Comparison of ENCODE assay signal across 33 cellular contexts in the genomic region with DNA sequence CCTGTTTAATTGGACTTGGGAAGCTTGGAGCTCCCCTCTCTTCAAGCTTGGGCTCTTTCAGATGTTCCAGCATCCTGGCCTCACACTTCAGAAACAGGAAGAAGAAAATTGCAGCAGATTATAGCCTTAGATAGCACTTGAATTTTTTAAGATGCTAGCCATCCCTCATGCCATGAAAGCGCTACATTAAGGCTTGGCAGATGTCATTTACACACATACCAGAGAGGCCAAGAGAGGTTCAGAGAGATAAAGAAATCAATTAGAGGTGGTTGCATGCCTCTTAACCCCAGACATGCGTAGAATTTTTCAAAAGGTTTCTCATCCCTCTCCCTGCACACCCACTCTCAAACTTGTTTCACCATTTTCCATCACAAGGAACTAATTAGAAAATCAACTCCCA. TPM values are rescaled to one million over a fixed set of nuclear protein-coding genes. Genes with fewer than 3 reads are reported as not detected.
"Had no signal": no experiment of that assay in that cellular context is flagged by ENCODE, and none has a peak within 500 bp of the region (broad histone marks: within the 10 kb centered on the region; RNA-seq: fewer than 3 reads in every experiment).

No MANE protein-coding gene starts in this region.

- H3K36me3 ChIP-seq: WERI-Rb-1 had no signal

- H3K27ac ChIP-seq: WERI-Rb-1 had no signal

- DNase-seq: activated CD4-positive, alpha-beta memory T cell treated with anti-CD3 and anti-CD28 coated beads, Interleukin-2, amount 10 ng/mL, durations not matched to agents 7 days and 5 days; activated CD4-positive, alpha-beta T cell treated with anti-CD3 and anti-CD28 coated beads for 1 hour; activated CD4-positive, alpha-beta T cell treated with anti-CD3 and anti-CD28 coated beads for 48 hours; activated CD4-positive, CD25-positive, alpha-beta regulatory T cell; activated CD8-positive, alpha-beta memory T cell treated with anti-CD3 and anti-CD28 coated beads for 24 hours; activated CD8-positive, alpha-beta memory T cell treated with anti-CD3 and anti-CD28 coated beads, Interleukin-2, amount 10 ng/mL, durations not matched to agents 7 days and 5 days; activated CD8-positive, alpha-beta memory T cell treated with anti-CD3 and anti-CD28 coated beads, Interleukin-2, amount 50 U/mL, for 48 hours; activated effector memory CD4-positive, alpha-beta T cell treated with Interleukin-2 at 50 U/mL for 16 hours; activated naive CD4-positive, alpha-beta T cell treated with anti-CD3 and anti-CD28 coated beads, Interleukin-2, amount 10 ng/mL, durations not matched to agents 7 days and 5 days; activated naive CD8-positive, alpha-beta T cell treated with anti-CD3 and anti-CD28 coated beads, Interleukin-2, amount 50 U/mL, for 24 hours; activated T-cell treated with anti-CD3 and anti-CD28 coated beads, Interleukin-2, amount 50 U/mL, for 48 hours; anterior cingulate cortex; caudate nucleus; cerebellar nuclear complex; Karpas-422; KBM-7; NCI-H1105; NCI-H1417 treated with DMSO at 0.1 percent for 48 hours; NCI-H2029; NCI-H2171 treated with DMSO at 0.1 percent for 48 hours; NCI-H345; NCI-H526 treated with DMSO at 0.1 percent for 48 hours; NCI-H82; SHP77 treated with DMSO at 0.1 percent for 48 hours; T1000; WERI-Rb-1 had no signal

RNA-seq across cellular contexts. Expression of a gene that starts 31.9 kb away (rescaled TPM):
- total RNA-seq: activated CD4-positive, alpha-beta memory T cell treated with anti-CD3 and anti-CD28 coated beads, Interleukin-2, amount 10 ng/mL, durations not matched to agents 7 days and 5 days; activated CD8-positive, alpha-beta memory T cell treated with anti-CD3 and anti-CD28 coated beads, Interleukin-2, amount 10 ng/mL, durations not matched to agents 7 days and 5 days; bronchial epithelial cell; MCF 10A; NCI-H460; RPMI7951; SK-MEL-5; T-helper 1 cell treated with Interleukin-12 subunit alpha and Interleukin-12 subunit beta and Interleukin-4 antibody, amounts not matched to agents 30 ng/mL and 1 ng/mL, for 36 hours; T-helper 2 cell treated with Interferon-gamma antibody and Interleukin-4, amounts not matched to agents 100 ng/mL and 5 ng/mL, for 36 hours had no signal
